ENCODE assay signal across 2 cellular contexts in genomic region chr3:180974286-180974685, GRCh38.
TF ChIP-seq lines count a peak whose summit lies in the region.

No MANE protein-coding gene starts in this region.

TF ChIP-seq in K562, 482 proteins besides CTCF, POLR2A, EP300 and RAD21:
- TF ChIP-seq SUPT5H (IDR thresholded peaks at IDR 0.05) = peak; percentile 19; the same call in 1 of the 2 replicates
- TF ChIP-seq ZNF764 (CRISPR knock-in tag; IDR thresholded peaks at IDR 0.05; ENCODE audit: low read depth) = no peak

TF ChIP-seq in WTC11, 78 proteins besides CTCF, POLR2A, EP300 and RAD21:
- TF ChIP-seq GABPB1 (CRISPR knock-in tag; IDR thresholded peaks at IDR 0.05) (no peak), ATF2 (CRISPR knock-in tag; IDR thresholded peaks at IDR 0.05; ENCODE audit: borderline replicate concordance, low read depth) (no peak), ZNF219 (CRISPR knock-in tag; IDR thresholded peaks at IDR 0.05; ENCODE audit: borderline replicate concordance) (no peak), PRDM15 (CRISPR knock-in tag; IDR thresholded peaks at IDR 0.05) (no peak), OVOL2 (CRISPR knock-in tag; IDR thresholded peaks at IDR 0.05; ENCODE audit: borderline replicate concordance) (no peak), ATF6 (CRISPR knock-in tag; IDR thresholded peaks at IDR 0.05) (no peak), JUN (CRISPR knock-in tag; IDR thresholded peaks at IDR 0.05) (no peak), ZNF232 (CRISPR knock-in tag; IDR thresholded peaks at IDR 0.05) (no peak), ZMAT4 (CRISPR knock-in tag; IDR thresholded peaks at IDR 0.05) (no peak), IRF1 (CRISPR knock-in tag; IDR thresholded peaks at IDR 0.05) (no peak), SMAD4 (CRISPR knock-in tag; IDR thresholded peaks at IDR 0.05) (no peak), SOX15 (CRISPR knock-in tag; IDR thresholded peaks at IDR 0.05) (no peak), ATF1 (CRISPR knock-in tag; IDR thresholded peaks at IDR 0.05) (no peak), FOXP1 (CRISPR knock-in tag; IDR thresholded peaks at IDR 0.05; ENCODE audit: borderline replicate concordance) (no peak), EMX1 (CRISPR knock-in tag; IDR thresholded peaks at IDR 0.05) (no peak)
- TF ChIP-seq, protein P1, sequence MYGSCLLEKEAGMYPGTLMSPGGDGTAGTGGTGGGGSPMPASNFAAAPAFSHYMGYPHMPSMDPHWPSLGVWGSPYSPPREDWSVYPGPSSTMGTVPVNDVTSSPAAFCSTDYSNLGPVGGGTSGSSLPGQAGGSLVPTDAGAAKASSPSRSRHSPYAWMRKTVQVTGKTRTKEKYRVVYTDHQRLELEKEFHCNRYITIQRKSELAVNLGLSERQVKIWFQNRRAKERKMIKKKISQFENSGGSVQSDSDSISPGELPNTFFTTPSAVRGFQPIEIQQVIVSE (CRISPR knock-in tag; IDR thresholded peaks at IDR 0.05; ENCODE audit: borderline replicate concordance) = no peak
